Comparison of ENCODE assay signal across 11 cellular contexts in the genomic region with DNA sequence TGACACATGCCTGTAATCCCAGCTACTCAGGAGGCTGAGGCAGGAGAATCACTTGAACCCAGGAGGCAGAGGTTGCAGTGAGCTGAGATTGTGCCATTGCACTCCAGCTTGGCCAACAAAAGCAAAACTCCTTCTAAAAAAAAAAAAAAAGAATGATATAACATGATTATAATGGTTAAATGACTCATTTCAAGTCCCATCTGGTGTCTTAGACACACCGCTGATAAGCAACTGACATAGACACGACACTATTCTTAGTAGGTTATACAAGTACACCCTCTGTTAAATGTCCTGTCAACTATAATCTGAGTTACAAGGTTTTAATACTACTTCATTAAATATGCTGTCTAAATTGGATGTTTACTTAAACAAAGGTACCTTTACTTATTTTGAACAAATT.
DNase-seq lines count a peak whose midpoint lies in the region.
"Had no signal": no experiment of that assay in that cellular context is flagged by ENCODE, and none has a peak within 500 bp of the region (broad histone marks: within the 10 kb centered on the region; RNA-seq: fewer than 3 reads in every experiment).

No MANE protein-coding gene starts in this region.

- peak; percentile 54 for DNase-seq in DMS 273 (lab: John Stamatoyannopoulos, UW; ENCODE audit: unreplicated experiment)
- DNase-seq in DMS 273 treated with DMSO at 0.1 percent for 48 hours (lab: John Stamatoyannopoulos, UW): peak; percentile 36
- DNase-seq in NCI-H69 (lab: John Stamatoyannopoulos, UW): peak; percentile 5
- peak; percentile 10 for DNase-seq in cerebellum (ENCODE audit: low spot score)
- DNase-seq in NOMO-1 treated with DMSO at 0.1 percent for 48 hours (lab: John Stamatoyannopoulos, UW; ENCODE audit: unreplicated experiment): no peak
- no peak for DNase-seq in GDM1 (lab: John Stamatoyannopoulos, UW)
- DNase-seq in activated CD4-positive, alpha-beta T cell treated with anti-CD3 and anti-CD28 coated beads for 4 hours: no peak
- DNase-seq: BE2C; CD4-positive, alpha-beta memory T cell; DND-41; HFFc6 had no signal

Comparison
In these comparisons a context has a peak if more than half of its experiments do, and no peak if none do; other contexts are left out.
1. DNase-seq: peak in DMS 273 (single experiment), DMS 273 treated with DMSO at 0.1 percent for 48 hours (single experiment), NCI-H69 (single experiment) and cerebellum (single experiment); none in NOMO-1 treated with DMSO at 0.1 percent for 48 hours (single experiment), GDM1 (single experiment) and activated CD4-positive, alpha-beta T cell treated with anti-CD3 and anti-CD28 coated beads for 4 hours (0 of 2).